10 cellular contexts compared by ENCODE assay signal in genomic region chr15:77059761-77060345, GRCh38. TPM values are rescaled to one million over a fixed set of nuclear protein-coding genes. Genes with fewer than 3 reads are reported as not detected.
A peak's percentile ranks its signal among the peaks of the same experiment; 100 is the strongest.
DNase-seq lines count a peak whose midpoint lies in the region; ATAC-seq and TF ChIP-seq lines count a peak whose summit lies in the region.
"Had no signal": no experiment of that assay in that cellular context is flagged by ENCODE, and none has a peak within 500 bp of the region (broad histone marks: within the 10 kb centered on the region; RNA-seq: fewer than 3 reads in every experiment).

No MANE protein-coding gene starts in this region.

- no peak for TF ChIP-seq EP300 in SK-N-SH (IDR thresholded peaks at IDR 0.05; ENCODE audit: borderline replicate concordance in 1 of 2, low read depth in 1 of 2, low read length in 1 of 2)

- intact Hi-C loops in PC-9 (cut with micrococcal nuclease; ENCODE audit: unreplicated experiment), result no loop called here

- H2AFZ ChIP-seq in SK-N-SH (ENCODE audit: low read depth), result no peak overlapping the region
- no peak overlapping the region for H2AFZ ChIP-seq in PC-9

- no peak for TF ChIP-seq RAD21 in SK-N-SH (IDR thresholded peaks at IDR 0.05; ENCODE audit: low read length)

- CTCF ChIA-PET in SK-N-SH (lab: Yijun Ruan, JAX), result interaction anchor here (1.3 to 1.4 kb wide), 2 partner anchors 10 to 54 kb away, joined by 3 to 4 read pairs; no protein-coding TSS in a partner anchor
- CTCF ChIA-PET in PC-9 (lab: Charles Lee), result no interaction called here

- H3K27me3 ChIP-seq in SK-N-SH (ENCODE audit: insufficient read depth) (no peaks in the 10 kb centered on the region), adipocyte (replicated peaks; ENCODE audit: control insufficient read depth, insufficient read depth, low read length) (no peaks in the 10 kb centered on the region), skeletal muscle tissue (ENCODE audit: control insufficient read depth in 3 of 3, insufficient read depth in 3 of 3, low read length in 3 of 3) (no peaks in the 10 kb centered on the region), PC-9 (ENCODE audit: insufficient read depth, low read depth) (no peaks in the 10 kb centered on the region)

- H3K4me2 ChIP-seq in SK-N-SH (peak overlapping the region; percentile 53), PC-9 (no peak overlapping the region)

- H3K27ac ChIP-seq in SK-N-SH (ENCODE audit: low read depth in 2 of 2, low read length in 1 of 2), result peak overlapping the region; percentile 3 to 39; a peak in 2 of 4 replicates
- H3K27ac ChIP-seq in skeletal muscle tissue (ENCODE audit: low read depth, low read length), result peak overlapping the region; percentile 82
- H3K27ac ChIP-seq in PC-9, result no peak overlapping the region

- TF ChIP-seq CTCF in SK-N-SH (IDR thresholded peaks at IDR 0.05) (no peak), PC-9 (conservative IDR thresholded peaks at IDR 0.05) (no peak)

- H3K4me3 ChIP-seq in SK-N-SH (ENCODE audit: low read depth in 2 of 2, low read length in 1 of 2) (0 out of 4 replicates have a peak overlapping the region, but pooled peaks of 1 of the 2 experiments have one; percentile 1), adipocyte (ENCODE audit: low read length) (peak overlapping the region; percentile 70), skeletal muscle tissue (ENCODE audit: low read length in 3 of 3) (peak overlapping the region in 1 of 3 donors; percentile 26), PC-9 (no peak overlapping the region)

- ATAC-seq in SK-N-SH treated with all-trans-retinoic acid at 6 μM for 48 hours (no peak), HG02678 (IDR thresholded peaks at IDR 0.05; ENCODE audit: unreplicated experiment) (peak; percentile 75), GM18519 (IDR thresholded peaks at IDR 0.05; ENCODE audit: low FRiP score, unreplicated experiment) (no peak)

- no peak overlapping the region for H3K9ac ChIP-seq in SK-N-SH
- peak overlapping the region; percentile 89 for H3K9ac ChIP-seq in adipocyte (ENCODE audit: low read length)
- peak overlapping the region in 2 of 3 donors; percentile 6 to 57 for H3K9ac ChIP-seq in skeletal muscle tissue (ENCODE audit: low read depth in 1 of 3, low read length in 3 of 3)

- H3K9me3 ChIP-seq in SK-N-SH, result no peaks in the 10 kb centered on the region
- no peaks in the 10 kb centered on the region for H3K9me3 ChIP-seq in adipocyte (ENCODE audit: control insufficient read depth, low read length)
- no peaks in the 10 kb centered on the region for H3K9me3 ChIP-seq in skeletal muscle tissue (ENCODE audit: control insufficient read depth in 3 of 3, low read length in 3 of 3)
- no peaks in the 10 kb centered on the region for H3K9me3 ChIP-seq in PC-9 (ENCODE audit: insufficient read depth, low read depth)
- H3K9me3 ChIP-seq: thoracic aorta had no signal

- BruUV-seq in PC-9 (replicated peaks; lab: Mats Ljungman, UMichigan), result no TSS peak

- H3K9me2 ChIP-seq in SK-N-SH, result no peaks in the 10 kb centered on the region
- no peaks in the 10 kb centered on the region for H3K9me2 ChIP-seq in PC-9 (ENCODE audit: insufficient read depth)

- H3F3A ChIP-seq in SK-N-SH (replicated peaks; ENCODE audit: insufficient read depth), result peaks cover 9% of the 10 kb centered on the region
- H3F3A ChIP-seq in PC-9 (ENCODE audit: insufficient read depth, low read depth), result peaks cover 29% of the 10 kb centered on the region

- peaks cover 99% of the 10 kb centered on the region for H3K79me2 ChIP-seq in SK-N-SH (ENCODE audit: insufficient read depth)
- H3K79me2 ChIP-seq in PC-9 (ENCODE audit: low read depth), result peaks cover 66% of the 10 kb centered on the region

- H4K20me1 ChIP-seq in SK-N-SH (ENCODE audit: insufficient read depth) (peaks cover 75% of the 10 kb centered on the region), PC-9 (ENCODE audit: insufficient read depth) (0 out of 2 replicates have a peak, but pooled peaks cover 7% of the 10 kb centered on the region)

- H3K4me1 ChIP-seq in SK-N-SH (ENCODE audit: control insufficient read depth in 1 of 2, insufficient read depth in 2 of 2, low read depth in 1 of 2, low read length in 1 of 2) (peaks cover 27 to 37% of the 10 kb centered on the region in 2 experiments), adipocyte (ENCODE audit: control insufficient read depth, insufficient read depth, low read length) (peaks cover 83% of the 10 kb centered on the region), skeletal muscle tissue (ENCODE audit: control insufficient read depth in 3 of 3, insufficient read depth in 3 of 3, low read length in 3 of 3) (peaks cover 14 to 49% (median 40%) of the 10 kb centered on the region in 3 donors), PC-9 (replicated peaks; ENCODE audit: insufficient read depth) (peaks cover 47% of the 10 kb centered on the region)

- H3K36me3 ChIP-seq in SK-N-SH (replicated peaks in 1 of 2; ENCODE audit: control insufficient read depth in 1 of 2, insufficient read depth in 2 of 2, low read length in 1 of 2) (peaks cover 7 to 16% of the 10 kb centered on the region in 2 experiments), adipocyte (ENCODE audit: control insufficient read depth, insufficient read depth, low read length, severe bottlenecking) (peaks cover 25% of the 10 kb centered on the region), skeletal muscle tissue (ENCODE audit: control insufficient read depth in 3 of 3, insufficient read depth in 3 of 3, low read length in 3 of 3) (no peaks in the 10 kb centered on the region), PC-9 (ENCODE audit: low read depth) (peaks cover 3% of the 10 kb centered on the region; the same call in 1 of the 2 replicates)
- H3K36me3 ChIP-seq: thoracic aorta had no signal

- POLR2A ChIA-PET in SK-N-SH (lab: Yijun Ruan, JAX) (interaction anchor here (0.8 to 1.1 kb wide), 2 partner anchors 10 to 11 kb away, joined by 3 to 7 read pairs; partner anchors contain the start of gene TSPAN3), PC-9 (lab: Charles Lee; ENCODE audit: unreplicated experiment) (no interaction called here)

- 33% methylated on average over 2 of the region's 2 CpGs for WGBS in SK-N-SH (ENCODE audit: low lambda C conversion rate)

- DNase-seq in SK-N-SH, result no peak
- DNase-seq in adipocyte (ENCODE audit: low read depth), result peak; percentile 60
- DNase-seq in NCI-H748 treated with DMSO at 0.1 percent for 48 hours (lab: John Stamatoyannopoulos, UW), result no peak
- DNase-seq in PC-9, result no peak
- DNase-seq: NCI-H187 treated with DMSO at 0.1 percent for 48 hours had no signal

TF ChIP-seq in SK-N-SH, 30 proteins besides CTCF, POLR2A, EP300 and RAD21:
- TF ChIP-seq NFIC (IDR thresholded peaks at IDR 0.05; ENCODE audit: borderline replicate concordance) (peak; percentile 25; the same call in 1 of the 2 replicates), FOXM1 (IDR thresholded peaks at IDR 0.05; ENCODE audit: low read depth) (no peak)

TF ChIP-seq in SK-N-SH treated with all-trans-retinoic acid at 6 μM for 48 hours, 23 proteins besides CTCF, POLR2A, EP300 and RAD21 (continues in another document):
- TF ChIP-seq TCF4 (CRISPR knock-in tag; IDR thresholded peaks at IDR 0.05; ENCODE audit: borderline replicate concordance) (no peak), ESRRG (CRISPR knock-in tag; IDR thresholded peaks at IDR 0.05) (no peak), PATZ1 (CRISPR knock-in tag; IDR thresholded peaks at IDR 0.05; ENCODE audit: borderline replicate concordance) (no peak), TSHZ2 (CRISPR knock-in tag; IDR thresholded peaks at IDR 0.05) (no peak), ZFP30 (CRISPR knock-in tag; IDR thresholded peaks at IDR 0.05) (no peak), ISL1 (CRISPR knock-in tag; IDR thresholded peaks at IDR 0.05) (no peak), TOX (CRISPR knock-in tag; IDR thresholded peaks at IDR 0.05; ENCODE audit: borderline replicate concordance) (no peak), OSR1 (CRISPR knock-in tag; IDR thresholded peaks at IDR 0.05) (no peak), GLIS3 (CRISPR knock-in tag; IDR thresholded peaks at IDR 0.05) (no peak), ZFP3 (CRISPR knock-in tag; IDR thresholded peaks at IDR 0.05) (no peak)

RNA-seq across cellular contexts. Expression of gene TSPAN3, which starts 11.1 kb away (rescaled TPM):
- 409 and 600 TPM in 2 replicates for polyA plus RNA-seq in SK-N-SH (2012; rRNA removed)
- polyA plus RNA-seq in SK-N-SH (2012; cell fraction: cytosol; rRNA removed), result 514 and 573 TPM in 2 replicates
- polyA plus RNA-seq in SK-N-SH (2012; cell fraction: nucleus; rRNA removed), result 155 and 239 TPM in 2 replicates
- total RNA-seq in skeletal muscle tissue, result 236 TPM
- total RNA-seq in PC-9 (2021), result 133 and 151 TPM in 2 replicates
